Comparison of ENCODE assay signal across 1 cellular context in the genomic region with DNA sequence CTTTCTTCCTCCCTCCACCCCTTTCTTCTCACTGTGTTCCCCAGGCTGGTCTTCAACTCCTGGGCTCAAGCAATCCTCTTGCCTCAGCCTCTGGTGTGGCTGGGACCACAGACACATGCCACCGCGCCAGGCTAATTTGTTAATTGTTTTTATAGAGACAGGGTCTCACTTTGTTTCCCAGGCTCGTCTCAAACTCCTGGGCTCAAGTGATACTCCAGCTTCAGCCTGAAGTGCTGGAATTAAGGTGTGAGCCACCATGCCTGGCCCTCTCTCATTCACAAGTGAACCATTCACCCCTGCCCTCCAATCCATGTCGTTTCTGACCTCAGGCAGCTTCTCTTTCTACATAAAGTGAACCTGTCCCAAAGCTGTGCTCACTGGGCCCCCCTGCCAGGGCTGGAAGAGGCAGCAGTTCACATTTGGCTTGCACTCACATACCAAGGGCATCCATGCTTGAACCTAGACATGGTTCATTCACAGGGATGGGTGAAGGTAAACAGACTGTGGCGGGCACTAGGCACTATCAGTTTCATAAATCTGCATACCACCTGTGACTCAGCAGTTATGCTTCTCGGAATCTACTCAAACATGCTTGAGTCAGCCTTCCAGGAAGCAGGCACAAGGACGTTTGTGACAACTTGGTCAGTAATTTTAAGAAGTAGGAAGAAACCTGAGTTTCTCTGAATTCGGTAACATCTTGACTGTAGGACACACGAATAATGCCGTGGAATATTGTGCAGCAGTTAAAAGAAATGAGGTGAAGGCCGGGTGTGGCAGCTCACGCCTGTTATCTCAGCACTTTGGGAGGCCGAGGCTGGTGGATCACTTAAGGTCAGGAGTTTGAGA.
TF ChIP-seq lines count a peak whose summit lies in the region.

No MANE protein-coding gene starts in this region.

TF ChIP-seq in K562, 482 proteins besides CTCF, POLR2A, EP300 and RAD21 (continued from another document and continues in another):
- TF ChIP-seq, protein P1, sequence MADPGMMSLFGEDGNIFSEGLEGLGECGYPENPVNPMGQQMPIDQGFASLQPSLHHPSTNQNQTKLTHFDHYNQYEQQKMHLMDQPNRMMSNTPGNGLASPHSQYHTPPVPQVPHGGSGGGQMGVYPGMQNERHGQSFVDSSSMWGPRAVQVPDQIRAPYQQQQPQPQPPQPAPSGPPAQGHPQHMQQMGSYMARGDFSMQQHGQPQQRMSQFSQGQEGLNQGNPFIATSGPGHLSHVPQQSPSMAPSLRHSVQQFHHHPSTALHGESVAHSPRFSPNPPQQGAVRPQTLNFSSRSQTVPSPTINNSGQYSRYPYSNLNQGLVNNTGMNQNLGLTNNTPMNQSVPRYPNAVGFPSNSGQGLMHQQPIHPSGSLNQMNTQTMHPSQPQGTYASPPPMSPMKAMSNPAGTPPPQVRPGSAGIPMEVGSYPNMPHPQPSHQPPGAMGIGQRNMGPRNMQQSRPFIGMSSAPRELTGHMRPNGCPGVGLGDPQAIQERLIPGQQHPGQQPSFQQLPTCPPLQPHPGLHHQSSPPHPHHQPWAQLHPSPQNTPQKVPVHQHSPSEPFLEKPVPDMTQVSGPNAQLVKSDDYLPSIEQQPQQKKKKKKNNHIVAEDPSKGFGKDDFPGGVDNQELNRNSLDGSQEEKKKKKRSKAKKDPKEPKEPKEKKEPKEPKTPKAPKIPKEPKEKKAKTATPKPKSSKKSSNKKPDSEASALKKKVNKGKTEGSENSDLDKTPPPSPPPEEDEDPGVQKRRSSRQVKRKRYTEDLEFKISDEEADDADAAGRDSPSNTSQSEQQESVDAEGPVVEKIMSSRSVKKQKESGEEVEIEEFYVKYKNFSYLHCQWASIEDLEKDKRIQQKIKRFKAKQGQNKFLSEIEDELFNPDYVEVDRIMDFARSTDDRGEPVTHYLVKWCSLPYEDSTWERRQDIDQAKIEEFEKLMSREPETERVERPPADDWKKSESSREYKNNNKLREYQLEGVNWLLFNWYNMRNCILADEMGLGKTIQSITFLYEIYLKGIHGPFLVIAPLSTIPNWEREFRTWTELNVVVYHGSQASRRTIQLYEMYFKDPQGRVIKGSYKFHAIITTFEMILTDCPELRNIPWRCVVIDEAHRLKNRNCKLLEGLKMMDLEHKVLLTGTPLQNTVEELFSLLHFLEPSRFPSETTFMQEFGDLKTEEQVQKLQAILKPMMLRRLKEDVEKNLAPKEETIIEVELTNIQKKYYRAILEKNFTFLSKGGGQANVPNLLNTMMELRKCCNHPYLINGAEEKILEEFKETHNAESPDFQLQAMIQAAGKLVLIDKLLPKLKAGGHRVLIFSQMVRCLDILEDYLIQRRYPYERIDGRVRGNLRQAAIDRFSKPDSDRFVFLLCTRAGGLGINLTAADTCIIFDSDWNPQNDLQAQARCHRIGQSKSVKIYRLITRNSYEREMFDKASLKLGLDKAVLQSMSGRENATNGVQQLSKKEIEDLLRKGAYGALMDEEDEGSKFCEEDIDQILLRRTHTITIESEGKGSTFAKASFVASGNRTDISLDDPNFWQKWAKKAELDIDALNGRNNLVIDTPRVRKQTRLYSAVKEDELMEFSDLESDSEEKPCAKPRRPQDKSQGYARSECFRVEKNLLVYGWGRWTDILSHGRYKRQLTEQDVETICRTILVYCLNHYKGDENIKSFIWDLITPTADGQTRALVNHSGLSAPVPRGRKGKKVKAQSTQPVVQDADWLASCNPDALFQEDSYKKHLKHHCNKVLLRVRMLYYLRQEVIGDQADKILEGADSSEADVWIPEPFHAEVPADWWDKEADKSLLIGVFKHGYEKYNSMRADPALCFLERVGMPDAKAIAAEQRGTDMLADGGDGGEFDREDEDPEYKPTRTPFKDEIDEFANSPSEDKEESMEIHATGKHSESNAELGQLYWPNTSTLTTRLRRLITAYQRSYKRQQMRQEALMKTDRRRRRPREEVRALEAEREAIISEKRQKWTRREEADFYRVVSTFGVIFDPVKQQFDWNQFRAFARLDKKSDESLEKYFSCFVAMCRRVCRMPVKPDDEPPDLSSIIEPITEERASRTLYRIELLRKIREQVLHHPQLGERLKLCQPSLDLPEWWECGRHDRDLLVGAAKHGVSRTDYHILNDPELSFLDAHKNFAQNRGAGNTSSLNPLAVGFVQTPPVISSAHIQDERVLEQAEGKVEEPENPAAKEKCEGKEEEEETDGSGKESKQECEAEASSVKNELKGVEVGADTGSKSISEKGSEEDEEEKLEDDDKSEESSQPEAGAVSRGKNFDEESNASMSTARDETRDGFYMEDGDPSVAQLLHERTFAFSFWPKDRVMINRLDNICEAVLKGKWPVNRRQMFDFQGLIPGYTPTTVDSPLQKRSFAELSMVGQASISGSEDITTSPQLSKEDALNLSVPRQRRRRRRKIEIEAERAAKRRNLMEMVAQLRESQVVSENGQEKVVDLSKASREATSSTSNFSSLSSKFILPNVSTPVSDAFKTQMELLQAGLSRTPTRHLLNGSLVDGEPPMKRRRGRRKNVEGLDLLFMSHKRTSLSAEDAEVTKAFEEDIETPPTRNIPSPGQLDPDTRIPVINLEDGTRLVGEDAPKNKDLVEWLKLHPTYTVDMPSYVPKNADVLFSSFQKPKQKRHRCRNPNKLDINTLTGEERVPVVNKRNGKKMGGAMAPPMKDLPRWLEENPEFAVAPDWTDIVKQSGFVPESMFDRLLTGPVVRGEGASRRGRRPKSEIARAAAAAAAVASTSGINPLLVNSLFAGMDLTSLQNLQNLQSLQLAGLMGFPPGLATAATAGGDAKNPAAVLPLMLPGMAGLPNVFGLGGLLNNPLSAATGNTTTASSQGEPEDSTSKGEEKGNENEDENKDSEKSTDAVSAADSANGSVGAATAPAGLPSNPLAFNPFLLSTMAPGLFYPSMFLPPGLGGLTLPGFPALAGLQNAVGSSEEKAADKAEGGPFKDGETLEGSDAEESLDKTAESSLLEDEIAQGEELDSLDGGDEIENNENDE (IDR thresholded peaks at IDR 0.05; ENCODE audit: low read depth, low read length) = no peak
- TF ChIP-seq, protein P2, sequence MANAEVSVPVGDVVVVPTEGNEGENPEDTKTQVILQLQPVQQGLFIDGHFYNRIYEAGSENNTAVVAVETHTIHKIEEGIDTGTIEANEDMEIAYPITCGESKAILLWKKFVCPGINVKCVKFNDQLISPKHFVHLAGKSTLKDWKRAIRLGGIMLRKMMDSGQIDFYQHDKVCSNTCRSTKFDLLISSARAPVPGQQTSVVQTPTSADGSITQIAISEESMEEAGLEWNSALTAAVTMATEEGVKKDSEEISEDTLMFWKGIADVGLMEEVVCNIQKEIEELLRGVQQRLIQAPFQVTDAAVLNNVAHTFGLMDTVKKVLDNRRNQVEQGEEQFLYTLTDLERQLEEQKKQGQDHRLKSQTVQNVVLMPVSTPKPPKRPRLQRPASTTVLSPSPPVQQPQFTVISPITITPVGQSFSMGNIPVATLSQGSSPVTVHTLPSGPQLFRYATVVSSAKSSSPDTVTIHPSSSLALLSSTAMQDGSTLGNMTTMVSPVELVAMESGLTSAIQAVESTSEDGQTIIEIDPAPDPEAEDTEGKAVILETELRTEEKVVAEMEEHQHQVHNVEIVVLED (CRISPR knock-in tag; IDR thresholded peaks at IDR 0.05) = peak; percentile 58
- TF ChIP-seq ZNF764 (CRISPR knock-in tag; IDR thresholded peaks at IDR 0.05; ENCODE audit: low read depth) = no peak
- TF ChIP-seq SMARCA4 (IDR thresholded peaks at IDR 0.05) = peak; percentile 97
- no peak for TF ChIP-seq ZNF586 (CRISPR knock-in tag; conservative IDR thresholded peaks at IDR 0.05)
- TF ChIP-seq, protein P3, sequence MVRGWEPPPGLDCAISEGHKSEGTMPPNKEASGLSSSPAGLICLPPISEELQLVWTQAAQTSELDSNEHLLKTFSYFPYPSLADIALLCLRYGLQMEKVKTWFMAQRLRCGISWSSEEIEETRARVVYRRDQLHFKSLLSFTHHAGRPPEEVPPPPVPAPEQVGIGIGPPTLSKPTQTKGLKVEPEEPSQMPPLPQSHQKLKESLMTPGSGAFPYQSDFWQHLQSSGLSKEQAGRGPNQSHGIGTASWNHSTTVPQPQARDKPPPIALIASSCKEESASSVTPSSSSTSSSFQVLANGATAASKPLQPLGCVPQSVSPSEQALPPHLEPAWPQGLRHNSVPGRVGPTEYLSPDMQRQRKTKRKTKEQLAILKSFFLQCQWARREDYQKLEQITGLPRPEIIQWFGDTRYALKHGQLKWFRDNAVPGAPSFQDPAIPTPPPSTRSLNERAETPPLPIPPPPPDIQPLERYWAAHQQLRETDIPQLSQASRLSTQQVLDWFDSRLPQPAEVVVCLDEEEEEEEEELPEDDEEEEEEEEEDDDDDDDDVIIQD (CRISPR knock-in tag; IDR thresholded peaks at IDR 0.05) = 0 out of 2 replicates have a peak, but pooled peaks have one; percentile 33
- no peak for TF ChIP-seq KLF1 (tag; IDR thresholded peaks at IDR 0.05)
- TF ChIP-seq ZNF311 (CRISPR knock-in tag; IDR thresholded peaks at IDR 0.05) = peak; percentile 75; the same call in 1 of the 2 replicates
- TF ChIP-seq SIRT6 (IDR thresholded peaks at IDR 0.05; ENCODE audit: low read depth, low read length) = no peak
- TF ChIP-seq ZNF57 (CRISPR knock-in tag; IDR thresholded peaks at IDR 0.05) = 0 out of 2 replicates have a peak, but pooled peaks have one; percentile 28
- TF ChIP-seq, protein P4, sequence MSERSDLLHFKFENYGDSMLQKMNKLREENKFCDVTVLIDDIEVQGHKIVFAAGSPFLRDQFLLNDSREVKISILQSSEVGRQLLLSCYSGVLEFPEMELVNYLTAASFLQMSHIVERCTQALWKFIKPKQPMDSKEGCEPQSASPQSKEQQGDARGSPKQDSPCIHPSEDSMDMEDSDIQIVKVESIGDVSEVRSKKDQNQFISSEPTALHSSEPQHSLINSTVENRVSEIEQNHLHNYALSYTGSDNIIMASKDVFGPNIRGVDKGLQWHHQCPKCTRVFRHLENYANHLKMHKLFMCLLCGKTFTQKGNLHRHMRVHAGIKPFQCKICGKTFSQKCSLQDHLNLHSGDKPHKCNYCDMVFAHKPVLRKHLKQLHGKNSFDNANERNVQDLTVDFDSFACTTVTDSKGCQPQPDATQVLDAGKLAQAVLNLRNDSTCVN (CRISPR knock-in tag; IDR thresholded peaks at IDR 0.05) = no peak
- TF ChIP-seq ZSCAN29 (IDR thresholded peaks at IDR 0.05) = no peak
- no peak for TF ChIP-seq EWSR1 (IDR thresholded peaks at IDR 0.05; ENCODE audit: borderline replicate concordance, low read depth, partially characterized antibody)
- TF ChIP-seq NFIX (CRISPR knock-in tag; IDR thresholded peaks at IDR 0.05; ENCODE audit: low read depth) = no peak
- TF ChIP-seq, protein P5, sequence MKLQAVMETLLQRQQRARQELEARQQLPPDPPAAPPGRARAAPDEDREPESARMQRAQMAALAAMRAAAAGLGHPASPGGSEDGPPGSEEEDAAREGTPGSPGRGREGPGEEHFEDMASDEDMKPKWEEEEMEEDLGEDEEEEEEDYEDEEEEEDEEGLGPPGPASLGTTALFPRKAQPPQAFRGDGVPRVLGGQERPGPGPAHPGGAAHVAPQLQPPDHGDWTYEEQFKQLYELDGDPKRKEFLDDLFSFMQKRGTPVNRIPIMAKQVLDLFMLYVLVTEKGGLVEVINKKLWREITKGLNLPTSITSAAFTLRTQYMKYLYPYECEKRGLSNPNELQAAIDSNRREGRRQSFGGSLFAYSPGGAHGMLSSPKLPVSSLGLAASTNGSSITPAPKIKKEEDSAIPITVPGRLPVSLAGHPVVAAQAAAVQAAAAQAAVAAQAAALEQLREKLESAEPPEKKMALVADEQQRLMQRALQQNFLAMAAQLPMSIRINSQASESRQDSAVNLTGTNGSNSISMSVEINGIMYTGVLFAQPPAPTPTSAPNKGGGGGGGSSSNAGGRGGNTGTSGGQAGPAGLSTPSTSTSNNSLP (IDR thresholded peaks at IDR 0.05; ENCODE audit: borderline replicate concordance, low read depth, low read length) = peak; percentile 57; the same call in 1 of the 2 replicates
- TF ChIP-seq, protein P6, sequence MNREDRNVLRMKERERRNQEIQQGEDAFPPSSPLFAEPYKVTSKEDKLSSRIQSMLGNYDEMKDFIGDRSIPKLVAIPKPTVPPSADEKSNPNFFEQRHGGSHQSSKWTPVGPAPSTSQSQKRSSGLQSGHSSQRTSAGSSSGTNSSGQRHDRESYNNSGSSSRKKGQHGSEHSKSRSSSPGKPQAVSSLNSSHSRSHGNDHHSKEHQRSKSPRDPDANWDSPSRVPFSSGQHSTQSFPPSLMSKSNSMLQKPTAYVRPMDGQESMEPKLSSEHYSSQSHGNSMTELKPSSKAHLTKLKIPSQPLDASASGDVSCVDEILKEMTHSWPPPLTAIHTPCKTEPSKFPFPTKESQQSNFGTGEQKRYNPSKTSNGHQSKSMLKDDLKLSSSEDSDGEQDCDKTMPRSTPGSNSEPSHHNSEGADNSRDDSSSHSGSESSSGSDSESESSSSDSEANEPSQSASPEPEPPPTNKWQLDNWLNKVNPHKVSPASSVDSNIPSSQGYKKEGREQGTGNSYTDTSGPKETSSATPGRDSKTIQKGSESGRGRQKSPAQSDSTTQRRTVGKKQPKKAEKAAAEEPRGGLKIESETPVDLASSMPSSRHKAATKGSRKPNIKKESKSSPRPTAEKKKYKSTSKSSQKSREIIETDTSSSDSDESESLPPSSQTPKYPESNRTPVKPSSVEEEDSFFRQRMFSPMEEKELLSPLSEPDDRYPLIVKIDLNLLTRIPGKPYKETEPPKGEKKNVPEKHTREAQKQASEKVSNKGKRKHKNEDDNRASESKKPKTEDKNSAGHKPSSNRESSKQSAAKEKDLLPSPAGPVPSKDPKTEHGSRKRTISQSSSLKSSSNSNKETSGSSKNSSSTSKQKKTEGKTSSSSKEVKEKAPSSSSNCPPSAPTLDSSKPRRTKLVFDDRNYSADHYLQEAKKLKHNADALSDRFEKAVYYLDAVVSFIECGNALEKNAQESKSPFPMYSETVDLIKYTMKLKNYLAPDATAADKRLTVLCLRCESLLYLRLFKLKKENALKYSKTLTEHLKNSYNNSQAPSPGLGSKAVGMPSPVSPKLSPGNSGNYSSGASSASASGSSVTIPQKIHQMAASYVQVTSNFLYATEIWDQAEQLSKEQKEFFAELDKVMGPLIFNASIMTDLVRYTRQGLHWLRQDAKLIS (CRISPR knock-in tag; IDR thresholded peaks at IDR 0.05) = no peak
- no peak; the same call in 1 of the 2 replicates for TF ChIP-seq ZNF134 (CRISPR knock-in tag; conservative IDR thresholded peaks at IDR 0.05)
- TF ChIP-seq, protein P7, sequence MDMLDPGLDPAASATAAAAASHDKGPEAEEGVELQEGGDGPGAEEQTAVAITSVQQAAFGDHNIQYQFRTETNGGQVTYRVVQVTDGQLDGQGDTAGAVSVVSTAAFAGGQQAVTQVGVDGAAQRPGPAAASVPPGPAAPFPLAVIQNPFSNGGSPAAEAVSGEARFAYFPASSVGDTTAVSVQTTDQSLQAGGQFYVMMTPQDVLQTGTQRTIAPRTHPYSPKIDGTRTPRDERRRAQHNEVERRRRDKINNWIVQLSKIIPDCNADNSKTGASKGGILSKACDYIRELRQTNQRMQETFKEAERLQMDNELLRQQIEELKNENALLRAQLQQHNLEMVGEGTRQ (CRISPR knock-in tag; IDR thresholded peaks at IDR 0.05) = no peak
- no peak for TF ChIP-seq PTBP1 (IDR thresholded peaks at IDR 0.05; ENCODE audit: low read depth, low read length)
- TF ChIP-seq SMAD3 (CRISPR knock-in tag; conservative IDR thresholded peaks at IDR 0.05) = 0 out of 2 replicates have a peak, but pooled peaks have one; percentile 46
- no peak for TF ChIP-seq CBX5 (IDR thresholded peaks at IDR 0.05; ENCODE audit: borderline replicate concordance, low read depth)
- TF ChIP-seq, protein P8, sequence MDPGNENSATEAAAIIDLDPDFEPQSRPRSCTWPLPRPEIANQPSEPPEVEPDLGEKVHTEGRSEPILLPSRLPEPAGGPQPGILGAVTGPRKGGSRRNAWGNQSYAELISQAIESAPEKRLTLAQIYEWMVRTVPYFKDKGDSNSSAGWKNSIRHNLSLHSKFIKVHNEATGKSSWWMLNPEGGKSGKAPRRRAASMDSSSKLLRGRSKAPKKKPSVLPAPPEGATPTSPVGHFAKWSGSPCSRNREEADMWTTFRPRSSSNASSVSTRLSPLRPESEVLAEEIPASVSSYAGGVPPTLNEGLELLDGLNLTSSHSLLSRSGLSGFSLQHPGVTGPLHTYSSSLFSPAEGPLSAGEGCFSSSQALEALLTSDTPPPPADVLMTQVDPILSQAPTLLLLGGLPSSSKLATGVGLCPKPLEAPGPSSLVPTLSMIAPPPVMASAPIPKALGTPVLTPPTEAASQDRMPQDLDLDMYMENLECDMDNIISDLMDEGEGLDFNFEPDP (CRISPR knock-in tag; IDR thresholded peaks at IDR 0.05) = no peak
- TF ChIP-seq HDAC8 (tag; IDR thresholded peaks at IDR 0.05) = peak; percentile 89
- peak; percentile 99 for TF ChIP-seq C11orf30 (IDR thresholded peaks at IDR 0.05; ENCODE audit: low read depth)
- TF ChIP-seq ZFP36 (IDR thresholded peaks at IDR 0.05; ENCODE audit: low read depth, low read length, partially characterized antibody) = no peak
